In genomic region chr10:60257767-60258428, GRCh38 we compare ENCODE assay signal across 24 cellular contexts.
DNase-seq lines count a peak whose midpoint lies in the region; ATAC-seq and TF ChIP-seq lines count a peak whose summit lies in the region.
"Had no signal": no experiment of that assay in that cellular context is flagged by ENCODE, and none has a peak within 500 bp of the region (broad histone marks: within the 10 kb centered on the region; RNA-seq: fewer than 3 reads in every experiment).

No MANE protein-coding gene starts in this region.

- H3K27me3 Mint-ChIP-seq in neural crest cell (ENCODE audit: low read depth) = no peaks in the 10 kb centered on the region
- H3K27me3 Mint-ChIP-seq: CD4-positive, alpha-beta memory T cell; effector memory CD8-positive, alpha-beta T cell; naive B cell; T-helper 17 cell had no signal

- no peak overlapping the region for H4K5ac ChIP-seq in IMR-90 (ENCODE audit: low read depth, low read length)

- H3K56ac ChIP-seq in IMR-90 (ENCODE audit: extremely low read depth, insufficient read depth, low read length) = no peak overlapping the region

- H2AFZ ChIP-seq in IMR-90 (replicated peaks; ENCODE audit: low read length, poor library complexity) (no peak overlapping the region), hepatocyte (no peak overlapping the region)

- no peaks in the 10 kb centered on the region for H3K9me1 ChIP-seq in IMR-90 (ENCODE audit: insufficient read depth, low read length)

- CTCF ChIA-PET in A673 (lab: Charles Lee) (no interaction called here), IMR-90 (lab: Yijun Ruan, JAX) (interaction anchor here (1.9 kb wide), 1 partner anchor 19 kb away, joined by 4 read pairs; no protein-coding TSS in a partner anchor)

- H3K4me2 ChIP-seq in IMR-90 (ENCODE audit: low read depth, low read length) (no peak overlapping the region), hepatocyte (peak overlapping the region; percentile 14)

- H4K20me1 ChIP-seq in IMR-90 (ENCODE audit: insufficient read depth, low read length) (no peaks in the 10 kb centered on the region), hepatocyte (ENCODE audit: insufficient read depth, poor library complexity, severe bottlenecking) (no peaks in the 10 kb centered on the region)

- H3K9me3 ChIP-seq in A673 (ENCODE audit: low read depth, low read length, poor library complexity, severe bottlenecking) = no peaks in the 10 kb centered on the region
- H3K9me3 ChIP-seq in IMR-90 (ENCODE audit: control insufficient read depth, insufficient read depth, low read length) = no peaks in the 10 kb centered on the region
- H3K9me3 ChIP-seq in hepatocyte (ENCODE audit: low read depth) = no peaks in the 10 kb centered on the region
- H3K9me3 ChIP-seq: psoas muscle, spleen had no signal

- H3K27me3 ChIP-seq in A673 (replicated peaks; ENCODE audit: insufficient read depth, low read depth, low read length, poor library complexity) = no peaks in the 10 kb centered on the region
- no peaks in the 10 kb centered on the region for H3K27me3 ChIP-seq in IMR-90 (ENCODE audit: control insufficient read depth, insufficient read depth, low read length)
- no peaks in the 10 kb centered on the region for H3K27me3 ChIP-seq in hepatocyte
- H3K27me3 ChIP-seq: spleen had no signal

- BruUV-seq in A673 (replicated peaks; lab: Mats Ljungman, UMichigan) (no TSS peak), IMR-90 (replicated peaks; lab: Mats Ljungman, UMichigan) (no TSS peak)

- no peak overlapping the region for H3K18ac ChIP-seq in IMR-90 (ENCODE audit: low read depth, low read length)

- no peak overlapping the region for H4K91ac ChIP-seq in IMR-90 (ENCODE audit: insufficient read depth, low read depth, low read length)

- no CpG with 5 or more reads among the region's 3 CpGs for WGBS in IMR-90 (ENCODE audit: extremely low coverage in 2 of 2, insufficient read length in 1 of 2), 2 experiments
- 26% methylated on average over 3 of the region's 3 CpGs for WGBS in hepatocyte (ENCODE audit: low lambda C conversion rate, missing lambda C conversion rate)

- in situ Hi-C loops in IMR-90 (cut with MboI; ENCODE audit: low sequenced_read_pairs) = no loop called here

- peak overlapping the region; percentile 3 for H3K4me3 Mint-ChIP-seq in neural crest cell
- H3K4me3 Mint-ChIP-seq: effector memory CD8-positive, alpha-beta T cell; naive B cell; T-helper 17 cell had no signal

- no peaks in the 10 kb centered on the region for H3K36me3 Mint-ChIP-seq in neural crest cell (ENCODE audit: low read depth)
- H3K36me3 Mint-ChIP-seq: naive B cell had no signal

- no peaks in the 10 kb centered on the region for H3K79me2 ChIP-seq in hepatocyte

- no peak overlapping the region for H3K27ac ChIP-seq in A673 (ENCODE audit: low read depth, low read length, poor library complexity, severe bottlenecking)
- no peak overlapping the region for H3K27ac ChIP-seq in IMR-90 (ENCODE audit: insufficient read depth, low read length)
- H3K27ac ChIP-seq in hepatocyte = peak overlapping the region; percentile 14
- H3K27ac ChIP-seq: psoas muscle, spleen had no signal

- H3K23ac ChIP-seq in IMR-90 (ENCODE audit: low read depth, low read length) = no peak overlapping the region

- POLR2A ChIA-PET in A673 (lab: Charles Lee; ENCODE audit: low non-redundant PET) = no interaction called here
- POLR2A ChIA-PET in IMR-90 (lab: Charles Lee; ENCODE audit: unreplicated experiment) = no interaction called here

- no peak for TF ChIP-seq CTCF in A673 (conservative IDR thresholded peaks at IDR 0.05; ENCODE audit: low read depth, low read length)
- TF ChIP-seq CTCF in IMR-90 (conservative IDR thresholded peaks at IDR 0.05; ENCODE audit: low read depth, low read length) = no peak
- no peak for TF ChIP-seq CTCF in hepatocyte (IDR thresholded peaks at IDR 0.05; ENCODE audit: poor library complexity)
- no peak for TF ChIP-seq CTCF in neural crest cell (conservative IDR thresholded peaks at IDR 0.05)

- no peak overlapping the region for H2BK20ac ChIP-seq in IMR-90 (ENCODE audit: low read depth, low read length)

- no peak overlapping the region for H2BK15ac ChIP-seq in IMR-90 (ENCODE audit: low read depth, low read length)

- TF ChIP-seq RAD21 in IMR-90 (IDR thresholded peaks at IDR 0.05; ENCODE audit: low read length) = no peak

- no peak overlapping the region for H4K8ac ChIP-seq in IMR-90 (ENCODE audit: low read depth in 2 of 2, low read length in 2 of 2)

- H3K4me3 ChIP-seq in A673 (ENCODE audit: low read depth, low read length, poor library complexity, severe bottlenecking) (no peak overlapping the region), IMR-90 (ENCODE audit: insufficient read depth, low read depth, low read length) (no peak overlapping the region), hepatocyte (no peak overlapping the region)
- H3K4me3 ChIP-seq: lung, psoas muscle, spleen had no signal

- H3K9me3 Mint-ChIP-seq in neural crest cell = no peaks in the 10 kb centered on the region
- H3K9me3 Mint-ChIP-seq: CD4-positive, alpha-beta memory T cell; effector memory CD8-positive, alpha-beta T cell; naive B cell had no signal

- no peaks in the 10 kb centered on the region for H3K36me3 ChIP-seq in A673 (ENCODE audit: insufficient read depth, low read length, poor library complexity, severe bottlenecking)
- H3K36me3 ChIP-seq in IMR-90 (ENCODE audit: control insufficient read depth, insufficient read depth, low read length) = no peaks in the 10 kb centered on the region
- no peaks in the 10 kb centered on the region for H3K36me3 ChIP-seq in hepatocyte (replicated peaks; ENCODE audit: insufficient read depth, low read depth)

- H3K79me1 ChIP-seq in IMR-90 (ENCODE audit: low read depth in 1 of 2, low read length in 2 of 2) = no peaks in the 10 kb centered on the region

- no peaks in the 10 kb centered on the region for H3K9me2 ChIP-seq in hepatocyte (replicated peaks; ENCODE audit: insufficient read depth)

- H3K4me1 ChIP-seq in A673 (ENCODE audit: insufficient read depth, low read length, poor library complexity, severe bottlenecking) (peaks cover 6% of the 10 kb centered on the region), IMR-90 (ENCODE audit: control insufficient read depth, insufficient read depth, low read length) (no peaks in the 10 kb centered on the region), hepatocyte (ENCODE audit: insufficient read depth) (peaks cover 4% of the 10 kb centered on the region)
- H3K4me1 ChIP-seq: psoas muscle had no signal

- H2AK9ac ChIP-seq in IMR-90 (replicated peaks; ENCODE audit: low read depth, low read length, poor library complexity) = no peak overlapping the region

- no peak overlapping the region for H2AK5ac ChIP-seq in IMR-90 (ENCODE audit: low read depth, low read length)

- ATAC-seq in IMR-90 (ENCODE audit: low read depth) (no peak), HG03175 (IDR thresholded peaks at IDR 0.05; ENCODE audit: unreplicated experiment) (no peak)
- ATAC-seq: effector memory CD8-positive, alpha-beta T cell; psoas muscle; T-helper 17 cell had no signal

- H3K4me1 Mint-ChIP-seq in neural crest cell = peaks cover 30% of the 10 kb centered on the region

- no peak overlapping the region for H2BK120ac ChIP-seq in IMR-90 (ENCODE audit: low read depth, low read length)

- TF ChIP-seq POLR2A in IMR-90 (IDR thresholded peaks at IDR 0.05; ENCODE audit: low read depth, low read length) = no peak

- intact Hi-C loops in A673 (cut with micrococcal nuclease; ENCODE audit: unreplicated experiment) = no loop called here
- intact Hi-C loops in IMR-90 (cut with micrococcal nuclease) = no loop called here

- no peak overlapping the region for H3K4ac ChIP-seq in IMR-90 (ENCODE audit: low read depth, low read length)

- peak; percentile 17 for DNase-seq in A673 (ENCODE audit: low spot score)
- no peak for DNase-seq in IMR-90
- peak; percentile 32 for DNase-seq in hepatocyte (ENCODE audit: low spot score)
- DNase-seq in neural crest cell (ENCODE audit: low read depth, low spot score) = no peak
- no peak for DNase-seq in activated T-cell treated with anti-CD3 and anti-CD28 coated beads for 4 hours
- DNase-seq in stimulated activated CD4-positive, alpha-beta T cell treated with anti-CD3 and anti-CD28 coated beads, Interleukin-15, amount 100 ng/mL, for 24 hours = no peak
- DNase-seq in COR-L47 (lab: John Stamatoyannopoulos, UW) = no peak
- DNase-seq: activated CD4-positive, alpha-beta T cell treated with anti-CD3 and anti-CD28 coated beads, Interleukin-2, amount 50 U/mL, for 4 hours; activated gamma-delta T cell treated with Interleukin-2 at 50 U/mL for 16 hours; amniotic stem cell; CD4-positive, alpha-beta memory T cell; DND-41; effector memory CD8-positive, alpha-beta T cell; naive B cell; NCI-H1105; NCI-H526 treated with DMSO at 0.1 percent for 48 hours; OCI-M1; psoas muscle; SIG-M5; spleen; stimulated activated CD8-positive, alpha-beta memory T cell treated with anti-CD3 and anti-CD28 coated beads, Interleukin-4, amount 100 ng/mL, for 48 hours; T-helper 17 cell had no signal

- H3K14ac ChIP-seq in IMR-90 (replicated peaks; ENCODE audit: low read depth, low read length) = no peak overlapping the region

- H3K27ac Mint-ChIP-seq in neural crest cell (ENCODE audit: unreplicated experiment) = no peak overlapping the region
- H3K27ac Mint-ChIP-seq: T-helper 17 cell had no signal

- no peak overlapping the region for H2BK5ac ChIP-seq in IMR-90 (ENCODE audit: low read depth, low read length, poor library complexity, severe bottlenecking)

- dilution Hi-C loops in IMR-90 (cut with HindIII; ENCODE audit: low sequenced_read_pairs, unreplicated experiment) = no loop called here

- no peak overlapping the region for H3K9ac ChIP-seq in IMR-90 (ENCODE audit: low read depth, low read length)

TF ChIP-seq in IMR-90, 13 proteins besides CTCF, POLR2A, EP300 and RAD21:
- TF ChIP-seq BHLHE40 (IDR thresholded peaks at IDR 0.05; ENCODE audit: low read depth, low read length) (no peak), MAFK (IDR thresholded peaks at IDR 0.05; ENCODE audit: low read depth, low read length) (peak; percentile 75), FOS (IDR thresholded peaks at IDR 0.05; ENCODE audit: low read depth, low read length) (no peak), MXI1 (IDR thresholded peaks at IDR 0.05; ENCODE audit: borderline replicate concordance, low read depth, low read length) (no peak), CHD1 (IDR thresholded peaks at IDR 0.05; ENCODE audit: low read depth, low read length) (no peak), USF2 (IDR thresholded peaks at IDR 0.05; ENCODE audit: low read depth, low read length) (no peak), CEBPB (IDR thresholded peaks at IDR 0.05; ENCODE audit: low read depth, low read length) (no peak), MAZ (IDR thresholded peaks at IDR 0.05; ENCODE audit: borderline replicate concordance, low read depth, low read length) (no peak)

Comparison
In these comparisons a context has a peak if more than half of its experiments do, and no peak if none do; other contexts are left out.
1. DNase-seq: peak in A673 (single experiment) and hepatocyte (single experiment); none in IMR-90 (single experiment), neural crest cell (single experiment), activated T-cell treated with anti-CD3 and anti-CD28 coated beads for 4 hours (single experiment), stimulated activated CD4-positive, alpha-beta T cell treated with anti-CD3 and anti-CD28 coated beads, Interleukin-15, amount 100 ng/mL, for 24 hours (single experiment) and COR-L47 (single experiment).